In genomic region chr15:98745650-98746374, GRCh38 we compare ENCODE assay signal across 13 cellular contexts.
DNase-seq lines count a peak whose midpoint lies in the region; ATAC-seq, FAIRE-seq and TF ChIP-seq lines count a peak whose summit lies in the region.
"Had no signal": no experiment of that assay in that cellular context is flagged by ENCODE, and none has a peak within 500 bp of the region (broad histone marks: within the 10 kb centered on the region; RNA-seq: fewer than 3 reads in every experiment).

No MANE protein-coding gene starts in this region.

- peak overlapping the region in 2 of 11 experiments; percentile 6 to 37; a peak in 3 of 22 replicates for H3K27ac ChIP-seq in BLaER1 treated with 17β-estradiol and CSF1 and Interleukin-3, amounts not matched to agents 10 nM and 100 nM
- H3K27ac ChIP-seq in keratinocyte (ENCODE audit: control insufficient read depth, insufficient read depth, low read length) (peak overlapping the region; percentile 88), MM.1S (ENCODE audit: low read length) (no peak overlapping the region)
- H3K27ac ChIP-seq: C4-2B, lower lobe of right lung had no signal

- H3K9me3 ChIP-seq in BLaER1 treated with 17β-estradiol and CSF1 and Interleukin-3, amounts not matched to agents 10 nM and 100 nM (replicated peaks in 1 of 11): no peaks in the 10 kb centered on the region; a peak in 1 of 22 replicates
- H3K9me3 ChIP-seq in keratinocyte (ENCODE audit: control insufficient read depth, low read depth, low read length) (no peaks in the 10 kb centered on the region), MM.1S (replicated peaks; ENCODE audit: insufficient read depth, low read length) (no peaks in the 10 kb centered on the region)
- H3K9me3 ChIP-seq: lower lobe of right lung, MG63 had no signal

- no peak overlapping the region for H3K27ac Mint-ChIP-seq in activated T-helper 17 cell treated with anti-CD3 and anti-CD28 coated beads, Interleukin-2, amount 50 U/mL, for 72 hours

- no peak overlapping the region for H3K4me3 ChIP-seq in BLaER1 treated with 17β-estradiol and CSF1 and Interleukin-3, amounts not matched to agents 10 nM and 100 nM
- H3K4me3 ChIP-seq in keratinocyte (ENCODE audit: control insufficient read depth in 2 of 3, extremely low read depth in 1 of 3, insufficient read depth in 2 of 3, low read depth in 1 of 3, low read length in 3 of 3) (peak overlapping the region in 2 of 3 experiments; percentile 7 to 58), MM.1S (ENCODE audit: low read length) (no peak overlapping the region)
- H3K4me3 ChIP-seq: lower lobe of right lung, MG63 had no signal

- no peaks in the 10 kb centered on the region for H3K27me3 ChIP-seq in BLaER1 treated with 17β-estradiol and CSF1 and Interleukin-3, amounts not matched to agents 10 nM and 100 nM
- H3K27me3 ChIP-seq in keratinocyte (ENCODE audit: control insufficient read depth, extremely low read depth, insufficient read depth, low read length) (no peaks in the 10 kb centered on the region), MM.1S (replicated peaks; ENCODE audit: insufficient read depth, low read length) (no peaks in the 10 kb centered on the region)
- H3K27me3 ChIP-seq: MG63 had no signal

- peaks cover 24 to 51% (median 40%) of the 10 kb centered on the region in 10 experiments for H3K4me1 ChIP-seq in BLaER1 treated with 17β-estradiol and CSF1 and Interleukin-3, amounts not matched to agents 10 nM and 100 nM
- H3K4me1 ChIP-seq in keratinocyte (ENCODE audit: control insufficient read depth, extremely low read depth, insufficient read depth, low read length) (peaks cover 44% of the 10 kb centered on the region), MM.1S (ENCODE audit: low read length) (no peaks in the 10 kb centered on the region)

- peaks cover 26% of the 10 kb centered on the region for H3K4me1 Mint-ChIP-seq in activated T-helper 17 cell treated with anti-CD3 and anti-CD28 coated beads, Interleukin-2, amount 50 U/mL, for 72 hours

- H3K79me2 ChIP-seq in keratinocyte (ENCODE audit: control insufficient read depth, insufficient read depth, low read length) (peaks cover 84% of the 10 kb centered on the region), MM.1S (ENCODE audit: low read length) (peaks cover 92% of the 10 kb centered on the region)

- no peaks in the 10 kb centered on the region for H3K9me2 ChIP-seq in MM.1S (replicated peaks; ENCODE audit: insufficient read depth, low read length)

- no peaks in the 10 kb centered on the region for H3K36me3 Mint-ChIP-seq in activated T-helper 17 cell treated with anti-CD3 and anti-CD28 coated beads, Interleukin-2, amount 50 U/mL, for 72 hours (ENCODE audit: low read depth)

- H3K36me3 ChIP-seq in BLaER1 treated with 17β-estradiol and CSF1 and Interleukin-3, amounts not matched to agents 10 nM and 100 nM: peaks cover 0 to 26% (median 0%) of the 10 kb centered on the region in 11 experiments; a peak in 4 of 22 replicates
- H3K36me3 ChIP-seq in keratinocyte (ENCODE audit: control insufficient read depth in 2 of 2, extremely low read depth in 1 of 2, insufficient read depth in 2 of 2, low read length in 2 of 2) (no peaks in the 10 kb centered on the region), MM.1S (replicated peaks; ENCODE audit: insufficient read depth, low read length) (no peaks in the 10 kb centered on the region)
- H3K36me3 ChIP-seq: lower lobe of right lung, MG63 had no signal

- FAIRE-seq in keratinocyte (lab: Jason Lieb, UNC): peak; percentile 20

- H2AFZ ChIP-seq in keratinocyte (ENCODE audit: control insufficient read depth, low read length) (no peak overlapping the region), MM.1S (ENCODE audit: low read length) (no peak overlapping the region)

- peaks cover 81 to 100% (median 100%) of the 10 kb centered on the region in 11 experiments for H4K20me1 ChIP-seq in BLaER1 treated with 17β-estradiol and CSF1 and Interleukin-3, amounts not matched to agents 10 nM and 100 nM
- H4K20me1 ChIP-seq in keratinocyte (ENCODE audit: control insufficient read depth, extremely low read depth, insufficient read depth, low read length): no peaks in the 10 kb centered on the region
- H4K20me1 ChIP-seq in MM.1S (ENCODE audit: insufficient read depth, low read length): peaks cover 6% of the 10 kb centered on the region; the same call in 1 of the 2 replicates

- peak overlapping the region; percentile 40 to 78 (median 53); a peak in 19 of 22 replicates for H3K4me2 ChIP-seq in BLaER1 treated with 17β-estradiol and CSF1 and Interleukin-3, amounts not matched to agents 10 nM and 100 nM
- H3K4me2 ChIP-seq in keratinocyte (ENCODE audit: control insufficient read depth, extremely low read depth, insufficient read depth, low read depth, low read length) (peak overlapping the region; percentile 84), MM.1S (ENCODE audit: low read depth, low read length) (no peak overlapping the region)

- in situ Hi-C loops in KBM-7 (cut with MboI; ENCODE audit: low pct_unique_long_range_greater_than_20kb, low sequenced_read_pairs): no loop called here

- H3K9ac ChIP-seq in BLaER1 treated with 17β-estradiol and CSF1 and Interleukin-3, amounts not matched to agents 10 nM and 100 nM: no peak overlapping the region
- peak overlapping the region; percentile 58 for H3K9ac ChIP-seq in keratinocyte (ENCODE audit: control insufficient read depth, extremely low read depth, insufficient read depth, low read length)
- H3K9ac ChIP-seq in MM.1S (ENCODE audit: low read length): no peak overlapping the region

- H3K4me3 Mint-ChIP-seq in activated T-helper 17 cell treated with anti-CD3 and anti-CD28 coated beads, Interleukin-2, amount 50 U/mL, for 72 hours: no peak overlapping the region

- dilution Hi-C loops in keratinocyte (cut with MboI; ENCODE audit: extremely low pct_ligation_motif_present, low sequenced_read_pairs): no loop called here

- H3K9me1 ChIP-seq in keratinocyte (ENCODE audit: control insufficient read depth, extremely low read depth, insufficient read depth, low read length): no peaks in the 10 kb centered on the region

- peak; percentile 57 for DNase-seq in KBM-7
- no peak for DNase-seq in keratinocyte (ENCODE audit: low read depth, low spot score)
- DNase-seq in SIG-M5 (lab: John Stamatoyannopoulos, UW): no peak
- no peak for DNase-seq in stimulated activated CD8-positive, alpha-beta memory T cell treated with anti-CD3 and anti-CD28 coated beads, Interleukin-4, amount 100 ng/mL, for 48 hours
- DNase-seq in MM.1S: no peak
- DNase-seq: amygdala; effector memory CD4-positive, alpha-beta T cell; lower lobe of right lung; MG63 had no signal

- no peak for TF ChIP-seq CTCF in keratinocyte (optimal IDR thresholded peaks at IDR 0.05 in 1 of 3, IDR thresholded peaks at IDR 0.05 in 1 of 3, conservative IDR thresholded peaks at IDR 0.05 in 1 of 3; ENCODE audit: extremely low read depth in 1 of 3, insufficient read depth in 2 of 3, low read length in 3 of 3)
- TF ChIP-seq CTCF in MM.1S (IDR thresholded peaks at IDR 0.05; ENCODE audit: low read length): no peak

- ATAC-seq in activated T-helper 17 cell treated with anti-CD3 and anti-CD28 coated beads, Interleukin-2, amount 50 U/mL, for 72 hours (replicated peaks): peak; percentile 35
- no peak for ATAC-seq in HG03565 (IDR thresholded peaks at IDR 0.05; ENCODE audit: unreplicated experiment)
- ATAC-seq: lower lobe of right lung had no signal

- no peaks in the 10 kb centered on the region for H3K9me3 Mint-ChIP-seq in activated T-helper 17 cell treated with anti-CD3 and anti-CD28 coated beads, Interleukin-2, amount 50 U/mL, for 72 hours

- H3F3A ChIP-seq in MM.1S (ENCODE audit: insufficient read depth, low read length): no peaks in the 10 kb centered on the region

- no peaks in the 10 kb centered on the region for H3K27me3 Mint-ChIP-seq in activated T-helper 17 cell treated with anti-CD3 and anti-CD28 coated beads, Interleukin-2, amount 50 U/mL, for 72 hours

Comparison
In these comparisons a context has a peak if more than half of its experiments do, and no peak if none do; other contexts are left out.
1. H3K4me3 ChIP-seq: peak in keratinocyte (2 of 3); none in BLaER1 treated with 17β-estradiol and CSF1 and Interleukin-3, amounts not matched to agents 10 nM and 100 nM (0 of 10) and MM.1S (single experiment).